ENCODE assay signal across 8 cellular contexts in the genomic region with DNA sequence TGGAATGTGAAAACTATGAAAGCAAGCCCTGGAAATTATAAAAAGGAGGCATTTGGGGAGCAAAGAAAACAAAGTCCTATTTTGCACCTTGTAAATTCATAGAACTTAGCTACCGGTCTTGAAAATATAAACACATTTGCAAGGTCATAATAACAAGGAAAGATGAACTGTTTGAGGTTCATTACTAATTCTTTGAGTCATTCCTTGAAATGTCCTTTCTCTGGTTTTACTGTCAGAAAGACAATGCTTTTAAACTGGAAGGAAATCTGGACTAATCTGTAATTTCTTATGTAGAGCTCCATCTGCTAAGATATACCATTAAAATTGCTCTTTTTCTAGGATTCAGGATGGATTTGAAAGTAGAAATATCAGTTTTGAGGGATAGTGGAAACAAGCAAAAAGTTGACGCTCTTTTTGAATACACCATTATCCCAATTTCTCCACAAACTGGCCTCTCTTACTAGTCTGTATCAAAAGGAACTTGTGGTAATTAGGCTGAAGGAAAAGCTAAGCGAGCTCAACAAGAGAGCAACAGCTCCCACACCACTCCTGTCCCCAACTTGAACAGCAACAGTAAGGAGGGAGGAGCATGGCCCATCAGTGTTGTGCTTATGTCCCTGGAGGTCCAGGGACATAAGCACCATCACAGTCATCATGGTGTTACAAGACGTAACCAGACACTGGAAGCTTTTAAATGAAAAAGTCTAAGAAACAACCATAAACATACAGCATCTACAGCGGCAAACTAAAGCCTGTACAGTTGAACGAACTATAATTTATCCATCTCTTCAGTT. TPM values are rescaled to one million over a fixed set of nuclear protein-coding genes. Genes with fewer than 3 reads are reported as not detected.
DNase-seq lines count a peak whose midpoint lies in the region; ATAC-seq, FAIRE-seq and TF ChIP-seq lines count a peak whose summit lies in the region.

No MANE protein-coding gene starts in this region.

- H3K9me3 ChIP-seq in left ventricle myocardium inferior (replicated peaks) (no peaks in the 10 kb centered on the region), adrenal gland (replicated peaks in 1 of 3) (no peaks in the 10 kb centered on the region), kidney (ENCODE audit: control insufficient read depth in 1 of 2, low read length in 2 of 2) (no peaks in the 10 kb centered on the region)

- 20 to 23% (median 22%) methylated on average over 6 of the region's 6 CpGs for WGBS in adrenal gland, 4 donors

- H3K27ac ChIP-seq in left ventricle myocardium inferior (replicated peaks) (peak overlapping the region; percentile 87), adrenal gland (peak overlapping the region in 3 of 5 donors; percentile 70 to 90 (median 81)), kidney (ENCODE audit: low read depth in 2 of 2, low read length in 2 of 2) (no peak overlapping the region), substantia nigra (ENCODE audit: low read depth, low read length, poor library complexity, severe bottlenecking) (peak overlapping the region; percentile 81)

- peak overlapping the region in 1 of 2 donors; percentile 94 for H3K9ac ChIP-seq in kidney (ENCODE audit: low read length in 2 of 2)

- H3K4me1 ChIP-seq in left ventricle myocardium inferior = peaks cover 48% of the 10 kb centered on the region
- peaks cover 12 to 22% of the 10 kb centered on the region in 2 donors for H3K4me1 ChIP-seq in adrenal gland (replicated peaks in 1 of 2)
- H3K4me1 ChIP-seq in kidney (ENCODE audit: control insufficient read depth in 1 of 2, insufficient read depth in 1 of 2, low read depth in 1 of 2, low read length in 2 of 2) = peaks cover 5 to 19% of the 10 kb centered on the region in 2 donors

- intact Hi-C loops in left ventricle myocardium inferior (cut with micrococcal nuclease) (no loop called here), cardiac septum (cut with DNase I) (loop anchor here (5.0 to 10.0 kb wide), 4 partner anchors 43 to 337 kb away; a partner anchor contains a TSS), adrenal gland (cut with DNase I) (no loop called here), kidney (cut with DNase I) (no loop called here)

- H3K36me3 ChIP-seq in left ventricle myocardium inferior (peaks cover 40% of the 10 kb centered on the region), adrenal gland (replicated peaks in 1 of 2) (peaks cover 0 to 8% of the 10 kb centered on the region in 2 donors), kidney (ENCODE audit: control insufficient read depth in 1 of 2, insufficient read depth in 2 of 2, low read length in 2 of 2) (peaks cover 0 to 3% of the 10 kb centered on the region in 2 donors)

- H3K27me3 ChIP-seq in left ventricle myocardium inferior (ENCODE audit: low read depth) = no peaks in the 10 kb centered on the region
- H3K27me3 ChIP-seq in adrenal gland = no peaks in the 10 kb centered on the region

- TF ChIP-seq CTCF in left ventricle myocardium inferior (IDR thresholded peaks at IDR 0.05; ENCODE audit: borderline replicate concordance) (no peak), NB4 (IDR thresholded peaks at IDR 0.05; ENCODE audit: low read depth, low read length) (no peak), adrenal gland (IDR thresholded peaks at IDR 0.05) (no peak), kidney (IDR thresholded peaks at IDR 0.05; ENCODE audit: borderline replicate concordance, extremely low read depth, insufficient read depth) (no peak)

- ATAC-seq in GM19455 (IDR thresholded peaks at IDR 0.05; ENCODE audit: unreplicated experiment) = no peak

- TF ChIP-seq POLR2A in NB4 (IDR thresholded peaks at IDR 0.05; ENCODE audit: extremely low read depth, insufficient read length) (peak; percentile 37), adrenal gland (IDR thresholded peaks at IDR 0.05) (no peak)

- FAIRE-seq in kidney (lab: Jason Lieb, UNC) = no peak

- no peak for DNase-seq in left ventricle myocardium inferior
- DNase-seq in cardiac septum (ENCODE audit: low spot score) = no peak
- DNase-seq in NB4 (ENCODE audit: low read depth) = peak; percentile 87
- no peak for DNase-seq in adrenal gland
- no peak for DNase-seq in kidney
- DNase-seq in substantia nigra (lab: John Stamatoyannopoulos, UW) = no peak
- DNase-seq in hepatic stellate cell (ENCODE audit: low spot score) = no peak

- H3K4me3 ChIP-seq in left ventricle myocardium inferior (peak overlapping the region; percentile 92), NB4 (ENCODE audit: low read depth, low read length) (peak overlapping the region; percentile 79), adrenal gland (peak overlapping the region in 2 of 4 donors; percentile 47 to 85), kidney (ENCODE audit: low read length in 2 of 2) (peak overlapping the region; percentile 94 to 99)

RNA-seq across cellular contexts. Expression of a gene that starts 1.2 kb away (rescaled TPM):
- total RNA-seq in left ventricle myocardium inferior (8.3 TPM), cardiac septum (7.2 TPM), adrenal gland (10 to 100 TPM; 10.6 to 23.8 (median 19.2) TPM), kidney (23.7 TPM)
- polyA plus RNA-seq in adrenal gland (10 to 100 TPM in 1 of 3 donors, 1 to 10 TPM in 2; 3.6 to 32.8 (median 5.3) TPM), kidney (ENCODE audit: insufficient read depth, low read depth, low replicate concordance) (9.0 TPM)

RNA-seq across cellular contexts. Expression of a gene that starts 44.8 kb away (rescaled TPM):
- 11.0 TPM for total RNA-seq in left ventricle myocardium inferior
- 11.9 TPM for total RNA-seq in cardiac septum
- total RNA-seq in adrenal gland = 10 to 100 TPM; 11.8 to 30.9 (median 21.3) TPM
- polyA plus RNA-seq in adrenal gland = 10 to 100 TPM in 1 of 3 donors, 1 to 10 TPM in 2; 6.8 to 32.5 (median 6.8) TPM
- total RNA-seq in kidney = 19.6 TPM
- 13.4 TPM for polyA plus RNA-seq in kidney (ENCODE audit: insufficient read depth, low read depth, low replicate concordance)

Comparison
In these comparisons a context has a peak if more than half of its experiments do, and no peak if none do; other contexts are left out.
1. H3K27ac ChIP-seq: peak in left ventricle myocardium inferior (single experiment), adrenal gland (3 of 5) and substantia nigra (single experiment); none in kidney (0 of 2).